Comparison of ENCODE assay signal across 19 cellular contexts in genomic region chr7:68535266-68535665, GRCh38.
DNase-seq lines count a peak whose midpoint lies in the region; ATAC-seq, FAIRE-seq and TF ChIP-seq lines count a peak whose summit lies in the region.
"Had no signal": no experiment of that assay in that cellular context is flagged by ENCODE, and none has a peak within 500 bp of the region (broad histone marks: within the 10 kb centered on the region; RNA-seq: fewer than 3 reads in every experiment).

No MANE protein-coding gene starts in this region.

- no peaks in the 10 kb centered on the region for H3K79me2 ChIP-seq in trophoblast cell (ENCODE audit: control insufficient read depth, insufficient read depth, low read length, poor library complexity)

- H3K36me3 Mint-ChIP-seq in naive thymus-derived CD4-positive, alpha-beta T cell = no peaks in the 10 kb centered on the region
- H3K36me3 Mint-ChIP-seq: CD8-positive, alpha-beta T cell had no signal

- H3K4ac ChIP-seq in trophoblast cell (ENCODE audit: low read depth, low read length) = no peak overlapping the region

- H3K4me3 Mint-ChIP-seq in naive thymus-derived CD4-positive, alpha-beta T cell = no peak overlapping the region
- H3K4me3 Mint-ChIP-seq: B cell; CD8-positive, alpha-beta T cell; HFFc6 had no signal

- no peaks in the 10 kb centered on the region for H3K9me3 ChIP-seq in trophoblast cell (ENCODE audit: insufficient read depth, low read depth, low read length)
- no peaks in the 10 kb centered on the region for H3K9me3 ChIP-seq in naive thymus-derived CD4-positive, alpha-beta T cell (ENCODE audit: control insufficient read depth in 2 of 3, low read length in 3 of 3)

- no peaks in the 10 kb centered on the region for H3K36me3 ChIP-seq in trophoblast cell (ENCODE audit: control insufficient read depth in 1 of 2, insufficient read depth in 2 of 2, low read length in 2 of 2)
- H3K36me3 ChIP-seq in naive thymus-derived CD4-positive, alpha-beta T cell (ENCODE audit: control insufficient read depth in 2 of 3, insufficient read depth in 3 of 3, low read length in 3 of 3) = no peaks in the 10 kb centered on the region
- H3K36me3 ChIP-seq: BLaER1 treated with 17β-estradiol and CSF1 and Interleukin-3, amounts not matched to agents 10 nM and 100 nM had no signal

- ATAC-seq in naive thymus-derived CD4-positive, alpha-beta T cell = no peak
- ATAC-seq: CD8-positive, alpha-beta T cell; GM12878; HCT116 had no signal

- CTCF ChIA-PET in naive thymus-derived CD4-positive, alpha-beta T cell (lab: Charles Lee) = no interaction called here

- no peak overlapping the region for H2AK5ac ChIP-seq in trophoblast cell (ENCODE audit: low read length)

- no peaks in the 10 kb centered on the region for H3K79me1 ChIP-seq in trophoblast cell (ENCODE audit: low read length)

- no peak overlapping the region for H2BK120ac ChIP-seq in trophoblast cell (ENCODE audit: insufficient read depth, low read length, poor library complexity)

- no peak overlapping the region for H2BK12ac ChIP-seq in trophoblast cell (ENCODE audit: low read length)

- H3K27me3 Mint-ChIP-seq in naive thymus-derived CD4-positive, alpha-beta T cell = no peaks in the 10 kb centered on the region
- H3K27me3 Mint-ChIP-seq: B cell had no signal

- WGBS in trophoblast cell (ENCODE audit: extremely low coverage, insufficient coverage, insufficient read length) = no CpG with 5 or more reads among the region's 22 CpGs

- no peak overlapping the region for H3K9ac ChIP-seq in trophoblast cell (ENCODE audit: low read length)
- H3K9ac ChIP-seq: BLaER1 treated with 17β-estradiol and CSF1 and Interleukin-3, amounts not matched to agents 10 nM and 100 nM had no signal

- peak overlapping the region; percentile 18 for H4K12ac ChIP-seq in trophoblast cell (ENCODE audit: low read depth, low read length)

- H2BK5ac ChIP-seq in trophoblast cell (ENCODE audit: low read depth, low read length, poor library complexity) = no peak overlapping the region

- H3K27me3 ChIP-seq in trophoblast cell (ENCODE audit: insufficient read depth, low read length) = no peaks in the 10 kb centered on the region
- no peaks in the 10 kb centered on the region for H3K27me3 ChIP-seq in naive thymus-derived CD4-positive, alpha-beta T cell (ENCODE audit: control insufficient read depth in 2 of 2, insufficient read depth in 2 of 2, low read length in 2 of 2)
- H3K27me3 ChIP-seq: BLaER1 treated with 17β-estradiol and CSF1 and Interleukin-3, amounts not matched to agents 10 nM and 100 nM had no signal

- no peak for FAIRE-seq in H54 (lab: Jason Lieb, UNC)
- FAIRE-seq: GM12878, H1 had no signal

- peaks cover 4 to 30% (median 10%) of the 10 kb centered on the region in 11 donors for H3K9me3 Mint-ChIP-seq in naive thymus-derived CD4-positive, alpha-beta T cell
- H3K9me3 Mint-ChIP-seq: CD8-positive, alpha-beta T cell had no signal

- H3K4me2 ChIP-seq in trophoblast cell (ENCODE audit: low read length) = no peak overlapping the region
- H3K4me2 ChIP-seq: BLaER1 treated with 17β-estradiol and CSF1 and Interleukin-3, amounts not matched to agents 10 nM and 100 nM had no signal

- H3K4me1 ChIP-seq in trophoblast cell (ENCODE audit: control insufficient read depth in 1 of 2, insufficient read depth in 2 of 2, low read length in 2 of 2) = no peaks in the 10 kb centered on the region
- H3K4me1 ChIP-seq in naive thymus-derived CD4-positive, alpha-beta T cell (ENCODE audit: control insufficient read depth in 2 of 2, insufficient read depth in 2 of 2, low read length in 2 of 2) = no peaks in the 10 kb centered on the region
- H3K4me1 ChIP-seq: BLaER1 treated with 17β-estradiol and CSF1 and Interleukin-3, amounts not matched to agents 10 nM and 100 nM had no signal

- H3K27ac ChIP-seq in trophoblast cell (ENCODE audit: low read depth, low read length) = no peak overlapping the region
- no peak overlapping the region for H3K27ac ChIP-seq in naive thymus-derived CD4-positive, alpha-beta T cell (ENCODE audit: low read depth, low read length)
- H3K27ac ChIP-seq: 22Rv1; BLaER1 treated with 17β-estradiol and CSF1 and Interleukin-3, amounts not matched to agents 10 nM and 100 nM; HL-60 had no signal

- H4K8ac ChIP-seq in trophoblast cell (ENCODE audit: low read depth, low read length) = no peak overlapping the region

- H3K18ac ChIP-seq in trophoblast cell (ENCODE audit: low read length) = no peak overlapping the region

- H4K91ac ChIP-seq in trophoblast cell (ENCODE audit: low read depth, low read length) = no peak overlapping the region

- POLR2A ChIA-PET in naive thymus-derived CD4-positive, alpha-beta T cell (lab: Charles Lee) = no interaction called here

- H2AFZ ChIP-seq in trophoblast cell (ENCODE audit: insufficient read depth, low read length, poor library complexity) = no peak overlapping the region

- no peak overlapping the region for H3K14ac ChIP-seq in trophoblast cell (ENCODE audit: low read length)

- no peaks in the 10 kb centered on the region for H3K4me1 Mint-ChIP-seq in naive thymus-derived CD4-positive, alpha-beta T cell
- H3K4me1 Mint-ChIP-seq: B cell had no signal

- DNase-seq in DMS 273 (lab: John Stamatoyannopoulos, UW; ENCODE audit: unreplicated experiment) (peak; percentile 71), DMS 273 treated with DMSO at 0.1 percent for 48 hours (lab: John Stamatoyannopoulos, UW) (no peak), NCI-H1092 (lab: John Stamatoyannopoulos, UW) (peak; percentile 46), cerebellar cortex (ENCODE audit: low spot score) (peak; percentile 5), trophoblast cell (no peak), DMS79 (lab: John Stamatoyannopoulos, UW) (no peak), H54 (ENCODE audit: insufficient read length, low spot score) (no peak)
- DNase-seq in naive thymus-derived CD4-positive, alpha-beta T cell = no peak
- DNase-seq: CD8-positive, alpha-beta T cell; DMS153; DMS79 treated with DMSO at 0.1 percent for 48 hours; HFFc6 had no signal

- H3K4me3 ChIP-seq in trophoblast cell (ENCODE audit: low read depth, low read length) = no peak overlapping the region
- H3K4me3 ChIP-seq in naive thymus-derived CD4-positive, alpha-beta T cell (ENCODE audit: low read length) = no peak overlapping the region
- H3K4me3 ChIP-seq: BLaER1 treated with 17β-estradiol and CSF1 and Interleukin-3, amounts not matched to agents 10 nM and 100 nM; GM12878 had no signal

- H3K23ac ChIP-seq in trophoblast cell (ENCODE audit: low read length) = no peak overlapping the region

- intact Hi-C loops in naive thymus-derived CD4-positive, alpha-beta T cell (cut with micrococcal nuclease) = no loop called here

- H3K27ac Mint-ChIP-seq in naive thymus-derived CD4-positive, alpha-beta T cell = no peak overlapping the region
- H3K27ac Mint-ChIP-seq: B cell; CD8-positive, alpha-beta T cell; HFFc6 had no signal

- TF ChIP-seq POLR2A in H54 (IDR thresholded peaks at IDR 0.05; ENCODE audit: low read depth, low read length) = no peak

Comparison
In these comparisons a context has a peak if more than half of its experiments do, and no peak if none do; other contexts are left out.
1. DNase-seq: peak in DMS 273 (single experiment), NCI-H1092 (single experiment) and cerebellar cortex (single experiment); none in DMS 273 treated with DMSO at 0.1 percent for 48 hours (single experiment), trophoblast cell (0 of 2), DMS79 (single experiment), H54 (single experiment) and naive thymus-derived CD4-positive, alpha-beta T cell (0 of 9).